18 cellular contexts compared by ENCODE assay signal in genomic region chr1:169682077-169682476, GRCh38. TPM values are rescaled to one million over a fixed set of nuclear protein-coding genes. Genes with fewer than 3 reads are reported as not detected.
A peak's percentile ranks its signal among the peaks of the same experiment; 100 is the strongest.
DNase-seq lines count a peak whose midpoint lies in the region; ATAC-seq, FAIRE-seq and TF ChIP-seq lines count a peak whose summit lies in the region.
"Had no signal": no experiment of that assay in that cellular context is flagged by ENCODE, and none has a peak within 500 bp of the region (broad histone marks: within the 10 kb centered on the region; RNA-seq: fewer than 3 reads in every experiment).

No MANE protein-coding gene starts in this region.

- no peaks in the 10 kb centered on the region for H3K36me3 Mint-ChIP-seq in activated CD4-positive, alpha-beta memory T cell treated with anti-CD3 and anti-CD28 coated beads for 36 hours
- H3K36me3 Mint-ChIP-seq in activated CD4-positive, alpha-beta memory T cell treated with anti-CD3 and anti-CD28 coated beads, Interleukin-2, amount 10 ng/mL, durations not matched to agents 7 days and 5 days (ENCODE audit: low read depth), result no peaks in the 10 kb centered on the region
- H3K36me3 Mint-ChIP-seq in activated B cell treated with CpG ODN at 0.5 μM for 24 hours (ENCODE audit: low read depth), result no peaks in the 10 kb centered on the region
- H3K36me3 Mint-ChIP-seq in naive thymus-derived CD8-positive, alpha-beta T cell, result no peaks in the 10 kb centered on the region

- H3K4me3 Mint-ChIP-seq in activated CD4-positive, alpha-beta memory T cell treated with anti-CD3 and anti-CD28 coated beads for 36 hours, result peak overlapping the region; percentile 12
- no peak overlapping the region for H3K4me3 Mint-ChIP-seq in activated CD4-positive, alpha-beta memory T cell treated with anti-CD3 and anti-CD28 coated beads, Interleukin-2, amount 10 ng/mL, durations not matched to agents 7 days and 5 days
- peak overlapping the region; percentile 74 for H3K4me3 Mint-ChIP-seq in activated B cell treated with CpG ODN at 0.5 μM for 24 hours
- peak overlapping the region in 7 of 10 donors; percentile 9 to 63 (median 46) for H3K4me3 Mint-ChIP-seq in naive thymus-derived CD8-positive, alpha-beta T cell

- H3K27me3 Mint-ChIP-seq in activated CD4-positive, alpha-beta memory T cell treated with anti-CD3 and anti-CD28 coated beads for 36 hours, result no peaks in the 10 kb centered on the region
- H3K27me3 Mint-ChIP-seq in activated CD4-positive, alpha-beta memory T cell treated with anti-CD3 and anti-CD28 coated beads, Interleukin-2, amount 10 ng/mL, durations not matched to agents 7 days and 5 days, result no peaks in the 10 kb centered on the region
- H3K27me3 Mint-ChIP-seq in activated B cell treated with CpG ODN at 0.5 μM for 24 hours, result no peaks in the 10 kb centered on the region
- no peaks in the 10 kb centered on the region for H3K27me3 Mint-ChIP-seq in naive thymus-derived CD8-positive, alpha-beta T cell

- no peaks in the 10 kb centered on the region for H3K9me3 Mint-ChIP-seq in activated CD4-positive, alpha-beta memory T cell treated with anti-CD3 and anti-CD28 coated beads for 36 hours
- no peaks in the 10 kb centered on the region for H3K9me3 Mint-ChIP-seq in activated CD4-positive, alpha-beta memory T cell treated with anti-CD3 and anti-CD28 coated beads, Interleukin-2, amount 10 ng/mL, durations not matched to agents 7 days and 5 days
- H3K9me3 Mint-ChIP-seq in activated B cell treated with CpG ODN at 0.5 μM for 24 hours, result no peaks in the 10 kb centered on the region
- no peaks in the 10 kb centered on the region for H3K9me3 Mint-ChIP-seq in naive thymus-derived CD8-positive, alpha-beta T cell

- H3K27ac Mint-ChIP-seq in activated CD4-positive, alpha-beta memory T cell treated with anti-CD3 and anti-CD28 coated beads for 36 hours, result peak overlapping the region; percentile 90
- no peak overlapping the region for H3K27ac Mint-ChIP-seq in activated CD4-positive, alpha-beta memory T cell treated with anti-CD3 and anti-CD28 coated beads, Interleukin-2, amount 10 ng/mL, durations not matched to agents 7 days and 5 days
- H3K27ac Mint-ChIP-seq in activated B cell treated with CpG ODN at 0.5 μM for 24 hours, result peak overlapping the region; percentile 91
- peak overlapping the region in 8 of 10 donors; percentile 11 to 95 (median 74) for H3K27ac Mint-ChIP-seq in naive thymus-derived CD8-positive, alpha-beta T cell

- FAIRE-seq in GM19239 (lab: Jason Lieb, UNC) (peak; percentile 54), H54 (lab: Jason Lieb, UNC) (no peak)

- POLR2A ChIA-PET in activated CD4-positive, alpha-beta memory T cell treated with anti-CD3 and anti-CD28 coated beads for 36 hours (lab: Charles Lee), result interaction anchor here (1.5 to 5.4 kb wide), 2 partner anchors 11 kb away, joined by 4 to 35 read pairs; no protein-coding TSS in a partner anchor
- POLR2A ChIA-PET in activated CD4-positive, alpha-beta memory T cell treated with anti-CD3 and anti-CD28 coated beads, Interleukin-2, amount 10 ng/mL, durations not matched to agents 7 days and 5 days (lab: Charles Lee), result interaction anchor here (4.7 kb wide), 1 partner anchor 10 kb away, joined by 43 read pairs; no protein-coding TSS in a partner anchor
- POLR2A ChIA-PET in activated B cell treated with CpG ODN at 0.5 μM for 24 hours (lab: Charles Lee), result interaction anchor here (0.7 to 6.3 kb wide), 13 partner anchors 10 to 1908 kb away, joined by 3 to 119 read pairs (median 10); no protein-coding TSS in a partner anchor
- POLR2A ChIA-PET in naive thymus-derived CD8-positive, alpha-beta T cell (lab: Charles Lee), result interaction anchor here (0.9 to 8.0 kb wide), 5 partner anchors 11 to 78 kb away, joined by 3 to 111 read pairs (median 3); partner anchors contain the start of gene SELP

- CTCF ChIA-PET in activated CD4-positive, alpha-beta memory T cell treated with anti-CD3 and anti-CD28 coated beads for 36 hours (lab: Charles Lee), result interaction anchor here (1.5 to 4.7 kb wide), 4 partner anchors 10 to 96 kb away, joined by 4 to 41 read pairs (median 14); partner anchors contain the start of gene F5
- CTCF ChIA-PET in activated CD4-positive, alpha-beta memory T cell treated with anti-CD3 and anti-CD28 coated beads, Interleukin-2, amount 10 ng/mL, durations not matched to agents 7 days and 5 days (lab: Charles Lee), result interaction anchor here (1.1 kb wide), 1 partner anchor 96 kb away, joined by 5 read pairs; the partner anchor contains the start of gene F5
- CTCF ChIA-PET in activated B cell treated with CpG ODN at 0.5 μM for 24 hours (lab: Charles Lee), result interaction anchor here (0.7 to 5.4 kb wide), 7 partner anchors 9 to 80 kb away, joined by 3 to 45 read pairs (median 10); no protein-coding TSS in a partner anchor

- no peak for DNase-seq in activated CD4-positive, alpha-beta memory T cell treated with anti-CD3 and anti-CD28 coated beads for 36 hours
- DNase-seq in activated CD4-positive, alpha-beta memory T cell treated with anti-CD3 and anti-CD28 coated beads, Interleukin-2, amount 10 ng/mL, durations not matched to agents 7 days and 5 days, result no peak
- DNase-seq in GM19239 (ENCODE audit: insufficient read length, low spot score) (no peak), activated B cell treated with CpG ODN at 0.5 μM for 24 hours (no peak), H54 (ENCODE audit: insufficient read length, low spot score) (no peak), left lobe of liver (ENCODE audit: low spot score) (no peak)
- no peak for DNase-seq in naive thymus-derived CD8-positive, alpha-beta T cell
- DNase-seq: activated CD8-positive, alpha-beta memory T cell treated with anti-CD3 and anti-CD28 coated beads for 24 hours; cerebellar nuclear complex; DMS53; foreskin melanocyte; Karpas-422; mesenchymal stem cell; NCI-H1436; occipital lobe; sigmoid colon; T1000 had no signal

- peaks cover 47% of the 10 kb centered on the region for H3K4me1 Mint-ChIP-seq in activated CD4-positive, alpha-beta memory T cell treated with anti-CD3 and anti-CD28 coated beads for 36 hours (ENCODE audit: low read depth)
- peaks cover 27% of the 10 kb centered on the region for H3K4me1 Mint-ChIP-seq in activated CD4-positive, alpha-beta memory T cell treated with anti-CD3 and anti-CD28 coated beads, Interleukin-2, amount 10 ng/mL, durations not matched to agents 7 days and 5 days
- H3K4me1 Mint-ChIP-seq in activated B cell treated with CpG ODN at 0.5 μM for 24 hours, result peaks cover 49% of the 10 kb centered on the region
- peaks cover 17 to 50% (median 43%) of the 10 kb centered on the region in 4 donors for H3K4me1 Mint-ChIP-seq in naive thymus-derived CD8-positive, alpha-beta T cell

- no peak for TF ChIP-seq POLR2A in H54 (IDR thresholded peaks at IDR 0.05; ENCODE audit: low read depth, low read length)

- no peak for TF ChIP-seq CTCF in activated B cell treated with CpG ODN at 0.5 μM for 24 hours (IDR thresholded peaks at IDR 0.05)

- intact Hi-C loops in activated CD4-positive, alpha-beta memory T cell treated with anti-CD3 and anti-CD28 coated beads for 36 hours (cut with micrococcal nuclease), result no loop called here
- intact Hi-C loops in activated B cell treated with CpG ODN at 0.5 μM for 24 hours (cut with micrococcal nuclease), result loop anchor here (1.0 kb wide), 1 partner anchor 29 kb away; the partner anchor contains the start of gene SELL

- ATAC-seq in activated B cell treated with CpG ODN at 0.5 μM for 24 hours (ENCODE audit: low read depth), result peak; percentile 41
- ATAC-seq in naive thymus-derived CD8-positive, alpha-beta T cell, result no peak
- ATAC-seq in HG03045 (IDR thresholded peaks at IDR 0.05; ENCODE audit: unreplicated experiment), result no peak
- ATAC-seq in left lobe of liver, result no peak

RNA-seq across cellular contexts. Expression of gene SELL, which starts 29.3 kb away (rescaled TPM):
- 100 to 1,000 TPM; 103 to 110 TPM for total RNA-seq in activated CD4-positive, alpha-beta memory T cell treated with anti-CD3 and anti-CD28 coated beads for 36 hours
- 100 to 1,000 TPM; 297 to 316 TPM for total RNA-seq in activated CD4-positive, alpha-beta memory T cell treated with anti-CD3 and anti-CD28 coated beads, Interleukin-2, amount 10 ng/mL, durations not matched to agents 7 days and 5 days
- total RNA-seq in activated B cell treated with CpG ODN at 0.5 μM for 24 hours (151 and 156 TPM in 2 replicates), left lobe of liver (1.9 TPM)
- 100 to 1,000 TPM; 549 to 581 TPM for total RNA-seq in naive thymus-derived CD8-positive, alpha-beta T cell
- 1,000 to 10,000 TPM; 1,427 to 2,162 (median 1,901) TPM for polyA plus RNA-seq in naive thymus-derived CD8-positive, alpha-beta T cell

RNA-seq across cellular contexts. Expression of gene SELE, which starts 51.8 kb away (rescaled TPM):
- not detected for total RNA-seq in activated CD4-positive, alpha-beta memory T cell treated with anti-CD3 and anti-CD28 coated beads for 36 hours
- not detected for total RNA-seq in activated CD4-positive, alpha-beta memory T cell treated with anti-CD3 and anti-CD28 coated beads, Interleukin-2, amount 10 ng/mL, durations not matched to agents 7 days and 5 days
- not detected in 2 replicates for total RNA-seq in activated B cell treated with CpG ODN at 0.5 μM for 24 hours
- not detected for total RNA-seq in naive thymus-derived CD8-positive, alpha-beta T cell
- polyA plus RNA-seq in naive thymus-derived CD8-positive, alpha-beta T cell, result not detected
- 0.93 TPM for total RNA-seq in left lobe of liver

RNA-seq across cellular contexts. Expression of gene SELP, which starts 52.2 kb away (rescaled TPM):
- total RNA-seq in activated CD4-positive, alpha-beta memory T cell treated with anti-CD3 and anti-CD28 coated beads for 36 hours, result under 1 TPM; 0.70 to 0.97 TPM
- under 1 TPM; 0.45 to 0.83 TPM for total RNA-seq in activated CD4-positive, alpha-beta memory T cell treated with anti-CD3 and anti-CD28 coated beads, Interleukin-2, amount 10 ng/mL, durations not matched to agents 7 days and 5 days
- total RNA-seq in activated B cell treated with CpG ODN at 0.5 μM for 24 hours, result 0.27 and 0.60 TPM in 2 replicates
- 1 to 10 TPM; 1.3 to 1.7 TPM for total RNA-seq in naive thymus-derived CD8-positive, alpha-beta T cell
- polyA plus RNA-seq in naive thymus-derived CD8-positive, alpha-beta T cell, result under 1 TPM; 0.35 to 0.76 (median 0.69) TPM
- total RNA-seq in left lobe of liver, result 0.78 TPM

Comparison
In these comparisons a context has a peak if more than half of its experiments do, and no peak if none do; other contexts are left out.
1. RNA of gene SELL, which starts 29.3 kb away (total RNA-seq): 549 to 581 TPM in naive thymus-derived CD8-positive, alpha-beta T cell, 297 to 316 TPM in activated CD4-positive, alpha-beta memory T cell treated with anti-CD3 and anti-CD28 coated beads, Interleukin-2, amount 10 ng/mL, durations not matched to agents 7 days and 5 days, 151 to 156 TPM in activated B cell treated with CpG ODN at 0.5 μM for 24 hours and 103 to 110 TPM in activated CD4-positive, alpha-beta memory T cell treated with anti-CD3 and anti-CD28 coated beads for 36 hours; 1.9 TPM in left lobe of liver (single experiment); every median in the first group is over 10 times any median in the second.